Comparison of ENCODE assay signal across 5 cellular contexts in genomic region chr4:24638396-24638875, GRCh38.
"Had no signal": no experiment of that assay in that cellular context is flagged by ENCODE, and none has a peak within 500 bp of the region (broad histone marks: within the 10 kb centered on the region; RNA-seq: fewer than 3 reads in every experiment).

No MANE protein-coding gene starts in this region.

- H3K27ac ChIP-seq: HL-60 had no signal

- H3K4me3 ChIP-seq: K562 had no signal

- DNase-seq: IMR-90, KBM-7, KG1 had no signal
